ENCODE assay signal across 8 cellular contexts in the genomic region with DNA sequence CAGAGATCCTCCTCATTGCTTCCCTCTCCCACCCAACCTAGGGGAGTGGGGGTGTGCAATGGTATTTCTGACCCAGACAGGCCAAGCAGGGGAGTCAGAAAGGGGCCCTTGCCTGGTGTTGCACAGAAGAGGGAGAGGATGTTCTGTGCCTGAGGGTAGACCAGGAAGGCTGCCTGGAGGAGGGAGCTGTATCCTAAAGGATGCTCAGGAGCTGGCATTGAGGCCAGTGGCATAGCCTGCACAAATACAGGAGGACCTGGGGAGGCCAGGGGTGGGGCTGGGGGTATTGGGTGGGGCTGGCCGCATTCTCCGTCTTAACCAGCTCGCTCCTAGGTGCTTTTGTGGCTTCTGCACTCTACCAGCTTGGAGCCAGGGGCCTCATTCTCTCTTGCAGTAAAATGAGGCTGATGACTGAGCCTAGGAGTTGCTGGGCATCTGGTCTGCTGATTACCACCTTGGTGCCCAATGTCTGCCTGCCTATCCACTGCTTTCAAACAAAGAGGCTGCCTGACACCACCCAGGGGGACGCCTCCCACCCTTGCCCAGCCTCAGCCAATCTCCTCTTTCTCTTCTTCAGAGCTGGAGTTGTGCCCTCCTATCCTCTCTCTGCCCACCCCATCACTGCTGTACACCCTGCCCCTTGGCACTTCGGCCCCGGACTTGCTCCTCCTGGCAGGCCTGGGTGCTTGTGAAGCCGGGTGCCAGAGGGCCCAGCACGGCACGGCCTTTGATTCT. TPM values are rescaled to one million over a fixed set of nuclear protein-coding genes. Genes with fewer than 3 reads are reported as not detected.
DNase-seq lines count a peak whose midpoint lies in the region; ATAC-seq and TF ChIP-seq lines count a peak whose summit lies in the region.
"Had no signal": no experiment of that assay in that cellular context is flagged by ENCODE, and none has a peak within 500 bp of the region (broad histone marks: within the 10 kb centered on the region; RNA-seq: fewer than 3 reads in every experiment).

No MANE protein-coding gene starts in this region.

- H3K4me1 ChIP-seq in NT2/D1 (ENCODE audit: insufficient read depth, insufficient read length), result peaks cover 11% of the 10 kb centered on the region
- H3K4me1 ChIP-seq in gastrocnemius medialis, result peaks cover 8 to 17% of the 10 kb centered on the region in 2 donors
- peaks cover 3% of the 10 kb centered on the region; the same call in 1 of the 2 replicates for H3K4me1 ChIP-seq in BE2C

- H3K27ac ChIP-seq in gastrocnemius medialis, result no peak overlapping the region

- H3K27me3 ChIP-seq in NT2/D1 (ENCODE audit: insufficient read depth, insufficient read length) (no peaks in the 10 kb centered on the region), gastrocnemius medialis (peaks cover 18 to 25% (median 19%) of the 10 kb centered on the region in 3 donors), BE2C (no peaks in the 10 kb centered on the region; the same call in 1 of the 2 replicates)

- ATAC-seq in gastrocnemius medialis, result no peak

- H3K36me3 ChIP-seq in NT2/D1 (ENCODE audit: insufficient read depth, insufficient read length, low read length) (peaks cover 21% of the 10 kb centered on the region), gastrocnemius medialis (no peaks in the 10 kb centered on the region), BE2C (peaks cover 11% of the 10 kb centered on the region)
- H3K36me3 ChIP-seq: adrenal gland had no signal

- TF ChIP-seq POLR2A in gastrocnemius medialis (IDR thresholded peaks at IDR 0.05), result no peak

- TF ChIP-seq CTCF in HFF-Myc (IDR thresholded peaks at IDR 0.05; ENCODE audit: low read depth, low read length, missing control alignments) (no peak), gastrocnemius medialis (IDR thresholded peaks at IDR 0.05 in 4 of 5, conservative IDR thresholded peaks at IDR 0.05 in 1 of 5) (no peak), BE2C (IDR thresholded peaks at IDR 0.05; ENCODE audit: low read depth, low read length) (no peak)

- H3K9ac ChIP-seq in NT2/D1 (ENCODE audit: insufficient read length, low read depth), result peak overlapping the region; percentile 80

- peak overlapping the region; percentile 69 for H3K4me3 ChIP-seq in HFF-Myc (replicated peaks; ENCODE audit: low read depth, low read length)
- peak overlapping the region; percentile 64 for H3K4me3 ChIP-seq in NT2/D1 (ENCODE audit: insufficient read length, low read depth)
- peak overlapping the region; percentile 58 to 62 (median 61) for H3K4me3 ChIP-seq in gastrocnemius medialis
- H3K4me3 ChIP-seq in BE2C (ENCODE audit: low read depth, low read length), result no peak overlapping the region; the same call in 1 of the 2 replicates

- H3K9me3 ChIP-seq in NT2/D1 (ENCODE audit: insufficient read depth, low read length) (no peaks in the 10 kb centered on the region), gastrocnemius medialis (no peaks in the 10 kb centered on the region), BE2C (no peaks in the 10 kb centered on the region)
- H3K9me3 ChIP-seq: adrenal gland had no signal

- intact Hi-C loops in gastrocnemius medialis (cut with DNase I; ENCODE audit: low total_unique reads), result no loop called here

- DNase-seq in HFF-Myc (ENCODE audit: extremely low read depth, low read depth), result no peak
- DNase-seq in NT2/D1 (ENCODE audit: low read depth, low spot score), result no peak
- DNase-seq in fibroblast of gingiva (ENCODE audit: low read depth), result peak; percentile 40
- no peak for DNase-seq in gastrocnemius medialis
- no peak for DNase-seq in stimulated activated CD4-positive, alpha-beta T cell treated with anti-CD3 and anti-CD28 coated beads, Interleukin-4, amount 100 ng/mL, for 4 hours
- DNase-seq in cortex of kidney (lab: John Stamatoyannopoulos, UW), result no peak
- DNase-seq in BE2C, result no peak

- in situ Hi-C loops in gastrocnemius medialis (cut with MboI; ENCODE audit: low sequenced_read_pairs in 4 of 4), result no loop called here

RNA-seq across cellular contexts. Expression of gene RNF225, which starts 4.6 kb away (rescaled TPM):
- total RNA-seq in gastrocnemius medialis, result not detected
- polyA plus RNA-seq in BE2C (2012; ENCODE audit: insufficient read depth, insufficient read length, low read depth), result not detected
- total RNA-seq: adrenal gland had no signal
- polyA plus RNA-seq: adrenal gland had no signal

RNA-seq across cellular contexts. Expression of gene ZNF584, which starts 8.4 kb away (rescaled TPM):
- total RNA-seq in gastrocnemius medialis, result 10 to 100 TPM in 2 of 4 donors, 1 to 10 TPM in 2; 8.5 to 21.4 (median 10.2) TPM
- 8.5 TPM for polyA plus RNA-seq in BE2C (2012; ENCODE audit: insufficient read depth, insufficient read length, low read depth)

RNA-seq across cellular contexts. Expression of gene RPS5, which starts 13.0 kb away (rescaled TPM):
- total RNA-seq in gastrocnemius medialis, result 1,000 to 10,000 TPM; 1,345 to 1,665 (median 1,438) TPM
- polyA plus RNA-seq in BE2C (2012; ENCODE audit: insufficient read depth, insufficient read length, low read depth), result 2,664 TPM

RNA-seq across cellular contexts. Expression of gene ZNF837, which starts 19.2 kb away (rescaled TPM):
- under 1 TPM in 2 of 4 donors, not detected in 2; 0.11 to 0.36 TPM for total RNA-seq in gastrocnemius medialis
- 1.4 TPM for polyA plus RNA-seq in BE2C (2012; ENCODE audit: insufficient read depth, insufficient read length, low read depth)

RNA-seq across cellular contexts. Expression of gene ZNF497, which starts 37.5 kb away (rescaled TPM):
- total RNA-seq in gastrocnemius medialis, result under 1 TPM in 3 of 4 donors, not detected in 1; 0.07 to 0.87 (median 0.36) TPM
- 3.1 TPM for polyA plus RNA-seq in BE2C (2012; ENCODE audit: insufficient read depth, insufficient read length, low read depth)
